16 cellular contexts compared by ENCODE assay signal in the genomic region with DNA sequence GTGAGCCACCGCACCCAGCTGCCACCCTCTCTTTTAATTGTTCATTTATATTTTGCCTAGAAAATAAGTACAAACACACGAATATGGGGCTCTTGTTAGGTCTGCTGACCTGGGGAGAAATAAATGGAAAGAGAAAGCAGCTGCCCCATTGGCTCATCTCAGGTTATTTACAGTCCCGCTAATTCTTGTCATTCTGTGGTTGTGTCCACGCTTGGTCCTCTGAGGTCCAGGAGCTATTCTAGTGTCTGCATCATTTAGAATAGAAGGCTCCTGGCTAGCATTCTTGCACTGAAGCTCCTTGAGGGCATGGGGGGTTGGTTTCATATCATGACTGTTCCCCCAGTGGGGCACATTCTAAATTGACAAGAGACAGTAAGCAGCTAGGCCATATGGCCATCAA.
"Had no signal": no experiment of that assay in that cellular context is flagged by ENCODE, and none has a peak within 500 bp of the region (broad histone marks: within the 10 kb centered on the region; RNA-seq: fewer than 3 reads in every experiment).

No MANE protein-coding gene starts in this region.

- FAIRE-seq: endothelial cell of umbilical vein had no signal

- H3K9me3 ChIP-seq: transverse colon, vagina had no signal

- H3K36me3 ChIP-seq: transverse colon, vagina had no signal

- ATAC-seq: activated CD8-positive, alpha-beta T cell treated with anti-CD3 and anti-CD28 coated beads, Interleukin-2, amount 10 ng/mL, durations not matched to agents 7 days and 5 days; left colon; natural killer cell treated with Interleukin-12 subunit alpha and Interleukin-12 subunit beta and Interleukin-15 and Interleukin-18, amount 100 ng/mL, for 72 hours had no signal

- H3K27me3 ChIP-seq: transverse colon, vagina had no signal

- H3K27ac ChIP-seq: vagina had no signal

- DNase-seq: activated CD4-positive, alpha-beta T cell treated with anti-CD3 and anti-CD28 coated beads, Interleukin-2, amount 10 ng/mL, durations not matched to agents 24 days and 14 days; activated CD4-positive, CD25-positive, alpha-beta regulatory T cell; activated CD8-positive, alpha-beta T cell treated with anti-CD3 and anti-CD28 coated beads, Interleukin-2, amount 10 ng/mL, durations not matched to agents 7 days and 5 days; activated gamma-delta T cell treated with Interleukin-2 at 50 U/mL for 16 hours; amygdala; effector CD8-positive, alpha-beta T cell; foreskin fibroblast; head of caudate nucleus; left colon; occipital lobe; stimulated activated CD4-positive, alpha-beta T cell treated with anti-CD3 and anti-CD28 coated beads, Interleukin-4, amount 100 ng/mL, for 1 hour; stimulated activated naive CD4-positive, alpha-beta T cell; transverse colon had no signal

- H3K4me3 ChIP-seq: transverse colon, vagina had no signal
